Comparison of ENCODE assay signal across 1 cellular context in genomic region chr21:34520769-34521508, GRCh38.
TF ChIP-seq lines count a peak whose summit lies in the region.

No MANE protein-coding gene starts in this region.

TF ChIP-seq in GM23338, 12 proteins besides CTCF, POLR2A, EP300 and RAD21 (continued from another document):
- TF ChIP-seq, protein P1, sequence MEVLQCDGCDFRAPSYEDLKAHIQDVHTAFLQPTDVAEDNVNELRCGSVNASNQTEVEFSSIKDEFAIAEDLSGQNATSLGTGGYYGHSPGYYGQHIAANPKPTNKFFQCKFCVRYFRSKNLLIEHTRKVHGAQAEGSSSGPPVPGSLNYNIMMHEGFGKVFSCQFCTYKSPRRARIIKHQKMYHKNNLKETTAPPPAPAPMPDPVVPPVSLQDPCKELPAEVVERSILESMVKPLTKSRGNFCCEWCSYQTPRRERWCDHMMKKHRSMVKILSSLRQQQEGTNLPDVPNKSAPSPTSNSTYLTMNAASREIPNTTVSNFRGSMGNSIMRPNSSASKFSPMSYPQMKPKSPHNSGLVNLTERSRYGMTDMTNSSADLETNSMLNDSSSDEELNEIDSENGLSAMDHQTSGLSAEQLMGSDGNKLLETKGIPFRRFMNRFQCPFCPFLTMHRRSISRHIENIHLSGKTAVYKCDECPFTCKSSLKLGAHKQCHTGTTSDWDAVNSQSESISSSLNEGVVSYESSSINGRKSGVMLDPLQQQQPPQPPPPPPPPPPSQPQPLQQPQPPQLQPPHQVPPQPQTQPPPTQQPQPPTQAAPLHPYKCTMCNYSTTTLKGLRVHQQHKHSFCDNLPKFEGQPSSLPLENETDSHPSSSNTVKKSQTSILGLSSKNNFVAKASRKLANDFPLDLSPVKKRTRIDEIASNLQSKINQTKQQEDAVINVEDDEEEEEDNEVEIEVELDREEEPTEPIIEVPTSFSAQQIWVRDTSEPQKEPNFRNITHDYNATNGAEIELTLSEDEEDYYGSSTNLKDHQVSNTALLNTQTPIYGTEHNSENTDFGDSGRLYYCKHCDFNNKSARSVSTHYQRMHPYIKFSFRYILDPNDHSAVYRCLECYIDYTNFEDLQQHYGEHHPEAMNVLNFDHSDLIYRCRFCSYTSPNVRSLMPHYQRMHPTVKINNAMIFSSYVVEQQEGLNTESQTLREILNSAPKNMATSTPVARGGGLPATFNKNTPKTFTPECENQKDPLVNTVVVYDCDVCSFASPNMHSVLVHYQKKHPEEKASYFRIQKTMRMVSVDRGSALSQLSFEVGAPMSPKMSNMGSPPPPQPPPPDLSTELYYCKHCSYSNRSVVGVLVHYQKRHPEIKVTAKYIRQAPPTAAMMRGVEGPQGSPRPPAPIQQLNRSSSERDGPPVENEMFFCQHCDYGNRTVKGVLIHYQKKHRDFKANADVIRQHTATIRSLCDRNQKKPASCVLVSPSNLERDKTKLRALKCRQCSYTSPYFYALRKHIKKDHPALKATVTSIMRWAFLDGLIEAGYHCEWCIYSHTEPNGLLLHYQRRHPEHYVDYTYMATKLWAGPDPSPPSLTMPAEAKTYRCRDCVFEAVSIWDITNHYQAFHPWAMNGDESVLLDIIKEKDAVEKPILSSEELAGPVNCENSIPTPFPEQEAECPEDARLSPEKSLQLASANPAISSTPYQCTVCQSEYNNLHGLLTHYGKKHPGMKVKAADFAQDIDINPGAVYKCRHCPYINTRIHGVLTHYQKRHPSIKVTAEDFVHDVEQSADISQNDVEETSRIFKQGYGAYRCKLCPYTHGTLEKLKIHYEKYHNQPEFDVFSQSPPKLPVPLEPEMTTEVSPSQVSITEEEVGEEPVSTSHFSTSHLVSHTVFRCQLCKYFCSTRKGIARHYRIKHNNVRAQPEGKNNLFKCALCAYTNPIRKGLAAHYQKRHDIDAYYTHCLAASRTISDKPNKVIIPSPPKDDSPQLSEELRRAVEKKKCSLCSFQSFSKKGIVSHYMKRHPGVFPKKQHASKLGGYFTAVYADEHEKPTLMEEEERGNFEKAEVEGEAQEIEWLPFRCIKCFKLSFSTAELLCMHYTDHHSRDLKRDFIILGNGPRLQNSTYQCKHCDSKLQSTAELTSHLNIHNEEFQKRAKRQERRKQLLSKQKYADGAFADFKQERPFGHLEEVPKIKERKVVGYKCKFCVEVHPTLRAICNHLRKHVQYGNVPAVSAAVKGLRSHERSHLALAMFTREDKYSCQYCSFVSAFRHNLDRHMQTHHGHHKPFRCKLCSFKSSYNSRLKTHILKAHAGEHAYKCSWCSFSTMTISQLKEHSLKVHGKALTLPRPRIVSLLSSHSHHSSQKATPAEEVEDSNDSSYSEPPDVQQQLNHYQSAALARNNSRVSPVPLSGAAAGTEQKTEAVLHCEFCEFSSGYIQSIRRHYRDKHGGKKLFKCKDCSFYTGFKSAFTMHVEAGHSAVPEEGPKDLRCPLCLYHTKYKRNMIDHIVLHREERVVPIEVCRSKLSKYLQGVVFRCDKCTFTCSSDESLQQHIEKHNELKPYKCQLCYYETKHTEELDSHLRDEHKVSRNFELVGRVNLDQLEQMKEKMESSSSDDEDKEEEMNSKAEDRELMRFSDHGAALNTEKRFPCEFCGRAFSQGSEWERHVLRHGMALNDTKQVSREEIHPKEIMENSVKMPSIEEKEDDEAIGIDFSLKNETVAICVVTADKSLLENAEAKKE (CRISPR knock-in tag; IDR thresholded peaks at IDR 0.05): no peak
- TF ChIP-seq ZNF331 (CRISPR knock-in tag; IDR thresholded peaks at IDR 0.05; ENCODE audit: low read depth) (no peak), ZNF114 (CRISPR knock-in tag; IDR thresholded peaks at IDR 0.05) (no peak), ETS1 (IDR thresholded peaks at IDR 0.05) (no peak), STAT1 (IDR thresholded peaks at IDR 0.05; ENCODE audit: unreplicated experiment) (no peak), JUNB (IDR thresholded peaks at IDR 0.05; ENCODE audit: unreplicated experiment) (no peak)
- TF ChIP-seq, protein P2, sequence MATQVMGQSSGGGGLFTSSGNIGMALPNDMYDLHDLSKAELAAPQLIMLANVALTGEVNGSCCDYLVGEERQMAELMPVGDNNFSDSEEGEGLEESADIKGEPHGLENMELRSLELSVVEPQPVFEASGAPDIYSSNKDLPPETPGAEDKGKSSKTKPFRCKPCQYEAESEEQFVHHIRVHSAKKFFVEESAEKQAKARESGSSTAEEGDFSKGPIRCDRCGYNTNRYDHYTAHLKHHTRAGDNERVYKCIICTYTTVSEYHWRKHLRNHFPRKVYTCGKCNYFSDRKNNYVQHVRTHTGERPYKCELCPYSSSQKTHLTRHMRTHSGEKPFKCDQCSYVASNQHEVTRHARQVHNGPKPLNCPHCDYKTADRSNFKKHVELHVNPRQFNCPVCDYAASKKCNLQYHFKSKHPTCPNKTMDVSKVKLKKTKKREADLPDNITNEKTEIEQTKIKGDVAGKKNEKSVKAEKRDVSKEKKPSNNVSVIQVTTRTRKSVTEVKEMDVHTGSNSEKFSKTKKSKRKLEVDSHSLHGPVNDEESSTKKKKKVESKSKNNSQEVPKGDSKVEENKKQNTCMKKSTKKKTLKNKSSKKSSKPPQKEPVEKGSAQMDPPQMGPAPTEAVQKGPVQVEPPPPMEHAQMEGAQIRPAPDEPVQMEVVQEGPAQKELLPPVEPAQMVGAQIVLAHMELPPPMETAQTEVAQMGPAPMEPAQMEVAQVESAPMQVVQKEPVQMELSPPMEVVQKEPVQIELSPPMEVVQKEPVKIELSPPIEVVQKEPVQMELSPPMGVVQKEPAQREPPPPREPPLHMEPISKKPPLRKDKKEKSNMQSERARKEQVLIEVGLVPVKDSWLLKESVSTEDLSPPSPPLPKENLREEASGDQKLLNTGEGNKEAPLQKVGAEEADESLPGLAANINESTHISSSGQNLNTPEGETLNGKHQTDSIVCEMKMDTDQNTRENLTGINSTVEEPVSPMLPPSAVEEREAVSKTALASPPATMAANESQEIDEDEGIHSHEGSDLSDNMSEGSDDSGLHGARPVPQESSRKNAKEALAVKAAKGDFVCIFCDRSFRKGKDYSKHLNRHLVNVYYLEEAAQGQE (IDR thresholded peaks at IDR 0.05; ENCODE audit: unreplicated experiment): no peak
